ENCODE assay signal across 16 cellular contexts in genomic region chr7:39892361-39892760, GRCh38. TPM values are rescaled to one million over a fixed set of nuclear protein-coding genes. Genes with fewer than 3 reads are reported as not detected.
A peak's percentile ranks its signal among the peaks of the same experiment; 100 is the strongest.
DNase-seq lines count a peak whose midpoint lies in the region; ATAC-seq and TF ChIP-seq lines count a peak whose summit lies in the region.
"Had no signal": no experiment of that assay in that cellular context is flagged by ENCODE, and none has a peak within 500 bp of the region (broad histone marks: within the 10 kb centered on the region; RNA-seq: fewer than 3 reads in every experiment).

No MANE protein-coding gene starts in this region.

- H3K79me2 ChIP-seq in OCI-LY3 (ENCODE audit: low read length): no peaks in the 10 kb centered on the region
- H3K79me2 ChIP-seq in hepatocyte: no peaks in the 10 kb centered on the region

- H3K27me3 ChIP-seq in OCI-LY3 (ENCODE audit: low read depth, low read length) (no peaks in the 10 kb centered on the region), hepatocyte (no peaks in the 10 kb centered on the region)
- H3K27me3 ChIP-seq: BLaER1 treated with 17β-estradiol and CSF1 and Interleukin-3, amounts not matched to agents 10 nM and 100 nM had no signal

- H3K9me3 Mint-ChIP-seq in Calu3 (ENCODE audit: low read depth, unreplicated experiment): no peaks in the 10 kb centered on the region
- H3K9me3 Mint-ChIP-seq: CD4-positive, CD25-positive, alpha-beta regulatory T cell had no signal

- WGBS in hepatocyte (ENCODE audit: low lambda C conversion rate, missing lambda C conversion rate): 52% methylated on average over 1 of the region's 1 CpG

- DNase-seq in Calu3 (peak; percentile 38), hepatocyte (ENCODE audit: low spot score) (no peak), renal cortical epithelial cell (ENCODE audit: low read depth) (peak; percentile 29), pons (ENCODE audit: low spot score) (no peak), GM10266 (ENCODE audit: extremely low spot score) (no peak)
- DNase-seq: ACHN; CD4-positive, CD25-positive, alpha-beta regulatory T cell; DMS153; DMS79 treated with DMSO at 0.1 percent for 48 hours; EL; IMR-90; KBM-7 had no signal

- H3K27ac ChIP-seq in OCI-LY3 (ENCODE audit: low read length): no peak overlapping the region
- H3K27ac ChIP-seq in hepatocyte: peak overlapping the region; percentile 65
- H3K27ac ChIP-seq: BLaER1 treated with 17β-estradiol and CSF1 and Interleukin-3, amounts not matched to agents 10 nM and 100 nM had no signal

- no TSS peak for BruUV-seq in Calu3 (replicated peaks; lab: Mats Ljungman, UMichigan)

- H3K4me2 ChIP-seq in OCI-LY3 (ENCODE audit: low read length) (peak overlapping the region; percentile 15; the same call in 1 of the 2 replicates), hepatocyte (peak overlapping the region; percentile 38)
- H3K4me2 ChIP-seq: BLaER1 treated with 17β-estradiol and CSF1 and Interleukin-3, amounts not matched to agents 10 nM and 100 nM had no signal

- H3K4me3 ChIP-seq in OCI-LY3 (ENCODE audit: low read length) (0 out of 2 replicates have a peak overlapping the region, but pooled peaks have one; percentile 10), hepatocyte (no peak overlapping the region)
- H3K4me3 ChIP-seq: BLaER1 treated with 17β-estradiol and CSF1 and Interleukin-3, amounts not matched to agents 10 nM and 100 nM had no signal

- TF ChIP-seq CTCF in Calu3 (IDR thresholded peaks at IDR 0.05; ENCODE audit: unreplicated experiment) (no peak), OCI-LY3 (IDR thresholded peaks at IDR 0.05; ENCODE audit: low read depth, low read length) (no peak), hepatocyte (IDR thresholded peaks at IDR 0.05; ENCODE audit: poor library complexity) (no peak), GM10266 (IDR thresholded peaks at IDR 0.05; ENCODE audit: control insufficient read depth, insufficient read depth, low read depth, missing control alignments) (no peak)

- H3K36me3 ChIP-seq in OCI-LY3 (replicated peaks; ENCODE audit: low read depth, low read length) (no peaks in the 10 kb centered on the region), hepatocyte (replicated peaks; ENCODE audit: insufficient read depth, low read depth) (no peaks in the 10 kb centered on the region)
- H3K36me3 ChIP-seq: BLaER1 treated with 17β-estradiol and CSF1 and Interleukin-3, amounts not matched to agents 10 nM and 100 nM had no signal

- H3K27ac Mint-ChIP-seq in Calu3 (ENCODE audit: unreplicated experiment): peak overlapping the region; percentile 16
- H3K27ac Mint-ChIP-seq: CD4-positive, CD25-positive, alpha-beta regulatory T cell had no signal

- no peak overlapping the region for H3K9ac ChIP-seq in OCI-LY3 (ENCODE audit: low read length)
- H3K9ac ChIP-seq: BLaER1 treated with 17β-estradiol and CSF1 and Interleukin-3, amounts not matched to agents 10 nM and 100 nM had no signal

- H3K9me3 ChIP-seq in OCI-LY3 (ENCODE audit: insufficient read depth, low read length) (no peaks in the 10 kb centered on the region), hepatocyte (ENCODE audit: low read depth) (no peaks in the 10 kb centered on the region)
- H3K9me3 ChIP-seq: BLaER1 treated with 17β-estradiol and CSF1 and Interleukin-3, amounts not matched to agents 10 nM and 100 nM had no signal

- H3K4me1 Mint-ChIP-seq in Calu3 (ENCODE audit: low read depth, unreplicated experiment): peaks cover 73% of the 10 kb centered on the region
- H3K4me1 Mint-ChIP-seq: CD4-positive, CD25-positive, alpha-beta regulatory T cell had no signal

- intact Hi-C loops in Calu3 (cut with micrococcal nuclease; ENCODE audit: unreplicated experiment): loop anchor here (5.0 to 10.0 kb wide), 2 partner anchors 242 to 310 kb away; partner anchors contain the start of genes MPLKIP and SUGCT

- H2AFZ ChIP-seq in OCI-LY3 (ENCODE audit: low read depth, low read length) (no peak overlapping the region), hepatocyte (no peak overlapping the region)

- H3K9me2 ChIP-seq in hepatocyte (replicated peaks; ENCODE audit: insufficient read depth): no peaks in the 10 kb centered on the region

- no peak for ATAC-seq in GM19397 (IDR thresholded peaks at IDR 0.05; ENCODE audit: unreplicated experiment)
- ATAC-seq: HCT116 had no signal

- H3K36me3 Mint-ChIP-seq in Calu3 (ENCODE audit: insufficient read depth, unreplicated experiment): no peaks in the 10 kb centered on the region
- H3K36me3 Mint-ChIP-seq: CD4-positive, CD25-positive, alpha-beta regulatory T cell had no signal

- H3K4me3 Mint-ChIP-seq in Calu3 (ENCODE audit: low read depth, unreplicated experiment): peak overlapping the region; percentile 2
- H3K4me3 Mint-ChIP-seq: CD4-positive, CD25-positive, alpha-beta regulatory T cell had no signal

- H3K27me3 Mint-ChIP-seq in Calu3 (ENCODE audit: unreplicated experiment): no peaks in the 10 kb centered on the region

- H4K20me1 ChIP-seq in OCI-LY3 (ENCODE audit: insufficient read depth, low read length): no peaks in the 10 kb centered on the region
- H4K20me1 ChIP-seq in hepatocyte (ENCODE audit: insufficient read depth, poor library complexity, severe bottlenecking): no peaks in the 10 kb centered on the region
- H4K20me1 ChIP-seq: BLaER1 treated with 17β-estradiol and CSF1 and Interleukin-3, amounts not matched to agents 10 nM and 100 nM had no signal

- H3K4me1 ChIP-seq in OCI-LY3 (ENCODE audit: low read length) (peaks cover 9% of the 10 kb centered on the region), hepatocyte (ENCODE audit: insufficient read depth) (peaks cover 13% of the 10 kb centered on the region)
- H3K4me1 ChIP-seq: BLaER1 treated with 17β-estradiol and CSF1 and Interleukin-3, amounts not matched to agents 10 nM and 100 nM had no signal

- CTCF ChIA-PET in Calu3 (lab: Charles Lee): interaction anchor here (0.6 to 1.8 kb wide), 3 partner anchors 10 to 160 kb away, joined by 3 to 5 read pairs (median 4); no protein-coding TSS in a partner anchor

RNA-seq across cellular contexts. Expression of gene CDK13, which starts 57.7 kb away (rescaled TPM):
- total RNA-seq in Calu3 (2022): 84.4 and 86.7 TPM in 2 replicates
- 71.8 and 76.0 TPM in 2 replicates for total RNA-seq in hepatocyte
- polyA plus RNA-seq in hepatocyte: 36.1 and 36.7 TPM in 2 replicates
- 46.5 and 79.1 TPM in 2 replicates for total RNA-seq in renal cortical epithelial cell

Comparison
In these comparisons a context has a peak if more than half of its experiments do, and no peak if none do; other contexts are left out.
1. DNase-seq: peak in Calu3 (single experiment) and renal cortical epithelial cell (single experiment); none in hepatocyte (single experiment), pons (single experiment) and GM10266 (single experiment).